Comparison of ENCODE assay signal across 15 cellular contexts in the genomic region with DNA sequence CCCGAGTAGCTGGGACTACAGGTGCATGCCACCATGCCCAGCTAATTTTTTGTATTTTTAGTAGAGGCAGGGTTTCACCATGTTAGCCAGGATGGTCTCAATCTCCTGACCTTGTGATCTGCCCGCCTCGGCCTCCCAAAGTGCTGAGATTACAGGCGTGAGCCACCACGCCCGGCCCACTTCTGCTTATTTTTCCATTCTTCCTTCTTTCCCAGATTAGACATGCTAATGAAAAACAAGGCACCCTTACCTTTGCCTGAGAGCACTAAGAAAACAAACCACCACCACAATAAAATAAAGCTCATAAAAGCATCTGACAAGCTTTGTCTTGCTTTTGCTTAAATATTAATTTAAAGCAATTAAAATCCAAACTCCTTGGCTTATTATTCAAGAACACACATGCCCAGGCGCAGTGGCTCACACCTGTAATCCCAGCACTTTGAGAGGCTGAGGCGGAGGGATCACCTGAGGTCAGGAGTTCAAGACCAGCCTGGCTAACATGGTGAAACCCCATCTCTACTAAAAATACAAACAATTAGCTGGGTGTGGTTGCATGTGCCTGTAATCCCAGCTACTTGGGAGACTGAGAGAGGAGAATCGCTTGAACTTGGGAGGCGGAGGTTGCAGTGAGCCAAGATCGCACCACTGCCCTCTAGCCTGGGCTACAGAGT. TPM values are rescaled to one million over a fixed set of nuclear protein-coding genes. Genes with fewer than 3 reads are reported as not detected.
DNase-seq lines count a peak whose midpoint lies in the region; ATAC-seq and TF ChIP-seq lines count a peak whose summit lies in the region.
"Not testable (repeated sequence)": the region's sequence is repeated elsewhere in the genome, so short reads cannot be mapped to it uniquely, and the experiment has no call there.
"Had no signal": no experiment of that assay in that cellular context is flagged by ENCODE, and none has a peak within 500 bp of the region (broad histone marks: within the 10 kb centered on the region; RNA-seq: fewer than 3 reads in every experiment).

No MANE protein-coding gene starts in this region.

- not testable (repeated sequence) for H3K27me3 ChIP-seq in PC-9 (ENCODE audit: insufficient read depth, low read depth); endodermal cell (ENCODE audit: control insufficient read depth, insufficient read depth, low read length, poor library complexity, severe bottlenecking); parathyroid adenoma (ENCODE audit: control insufficient read depth, insufficient read depth, low read length)

- WGBS in endodermal cell (ENCODE audit: insufficient coverage in 1 of 2, insufficient read length in 1 of 2), 2 experiments = 93 to 94% methylated on average over 3 to 11 of the region's 11 CpGs

- H3K4me1 Mint-ChIP-seq in CD14-positive monocyte = peaks cover 30% of the 10 kb centered on the region
- H3K4me1 Mint-ChIP-seq in activated B cell treated with CpG ODN at 0.5 μM for 24 hours = peaks cover 33% of the 10 kb centered on the region
- peaks cover 43% of the 10 kb centered on the region for H3K4me1 Mint-ChIP-seq in endodermal cell
- H3K4me1 Mint-ChIP-seq in memory B cell = peaks cover 24% of the 10 kb centered on the region
- H3K4me1 Mint-ChIP-seq in stimulated activated memory B cell treated with anti-CD40 and anti-IgM and Interleukin-4, amounts not matched to agents 10 μg/mL and 1 μg/mL and 100 μg/mL, for 72 hours = peaks cover 36% of the 10 kb centered on the region

- not testable (repeated sequence) for BruUV-seq in PC-9 (replicated peaks; lab: Mats Ljungman, UMichigan)

- H3K9ac ChIP-seq in endodermal cell (ENCODE audit: extremely low read depth, low read length, poor library complexity, severe bottlenecking); parathyroid adenoma: not testable (repeated sequence)

- H3K36me3 ChIP-seq in PC-9 (ENCODE audit: low read depth) (peaks cover 44% of the 10 kb centered on the region), endodermal cell (ENCODE audit: control insufficient read depth, insufficient read depth, low read length) (peaks cover 21% of the 10 kb centered on the region)
- H3K36me3 ChIP-seq in parathyroid adenoma (ENCODE audit: control insufficient read depth, insufficient read depth, low read length) = not testable (repeated sequence)

- peaks cover 94% of the 10 kb centered on the region for H3K4me1 ChIP-seq in PC-9 (replicated peaks; ENCODE audit: insufficient read depth)
- H3K4me1 ChIP-seq in endodermal cell (ENCODE audit: control insufficient read depth, insufficient read depth, low read length) = peaks cover 11% of the 10 kb centered on the region
- peaks cover 21% of the 10 kb centered on the region for H3K4me1 ChIP-seq in parathyroid adenoma

- DNase-seq in CD14-positive monocyte (ENCODE audit: low spot score); activated B cell treated with CpG ODN at 0.5 μM for 24 hours; endodermal cell; memory B cell (ENCODE audit: low spot score in 2 of 2): not testable (repeated sequence)
- DNase-seq in LoVo (ENCODE audit: low spot score) = peak; percentile 22
- peak in 1 of 2 experiments; percentile 31 for DNase-seq in PC-9

- H3K4me3 Mint-ChIP-seq in CD14-positive monocyte (peak overlapping the region in 1 of 2 donors; percentile 65), activated B cell treated with CpG ODN at 0.5 μM for 24 hours (peak overlapping the region; percentile 61), memory B cell (peak overlapping the region; percentile 6)
- H3K4me3 Mint-ChIP-seq in endodermal cell = not testable (repeated sequence)
- peak overlapping the region; percentile 27 for H3K4me3 Mint-ChIP-seq in stimulated activated memory B cell treated with anti-CD40 and anti-IgM and Interleukin-4, amounts not matched to agents 10 μg/mL and 1 μg/mL and 100 μg/mL, for 72 hours

- ATAC-seq in activated B cell treated with CpG ODN at 0.5 μM for 24 hours (ENCODE audit: low read depth); memory B cell (ENCODE audit: low read depth); stimulated activated memory B cell treated with anti-CD40 and anti-IgM and Interleukin-4, amounts not matched to agents 10 μg/mL and 1 μg/mL and 100 μg/mL, for 72 hours: not testable (repeated sequence)

- H4K20me1 ChIP-seq in PC-9 (ENCODE audit: insufficient read depth) = not testable (repeated sequence)

- POLR2A ChIA-PET in PC-9 (lab: Charles Lee; ENCODE audit: unreplicated experiment) = not testable (repeated sequence)
- POLR2A ChIA-PET in activated B cell treated with CpG ODN at 0.5 μM for 24 hours (lab: Charles Lee) = interaction anchor here (0.6 to 1.0 kb wide), 2 partner anchors 11 to 12 kb away, joined by 4 to 5 read pairs; partner anchors contain the start of gene ABCC5

- H3K9me2 ChIP-seq in PC-9 (ENCODE audit: insufficient read depth) = not testable (repeated sequence)

- H3K9me3 ChIP-seq in PC-9 (ENCODE audit: insufficient read depth, low read depth); endodermal cell (ENCODE audit: control insufficient read depth, low read length); parathyroid adenoma (ENCODE audit: control insufficient read depth, low read length): not testable (repeated sequence)

- peak overlapping the region; percentile 71 for H3K4me2 ChIP-seq in PC-9
- H3K4me2 ChIP-seq in parathyroid adenoma (ENCODE audit: low read length) = not testable (repeated sequence)

- H3K4me3 ChIP-seq in PC-9; endodermal cell (ENCODE audit: low read length); parathyroid adenoma (ENCODE audit: low read depth, low read length): not testable (repeated sequence)

- CTCF ChIA-PET in PC-9 (lab: Charles Lee) = interaction anchor here (0.6 to 1.5 kb wide), 3 partner anchors 11 to 1849 kb away, joined by 3 to 6 read pairs (median 4); partner anchors contain the start of gene ABCC5
- CTCF ChIA-PET in activated B cell treated with CpG ODN at 0.5 μM for 24 hours (lab: Charles Lee) = interaction anchor here (1.6 kb wide), 1 partner anchor 11 kb away, joined by 5 read pairs; the partner anchor contains the start of gene ABCC5

- H3K9me3 Mint-ChIP-seq in CD14-positive monocyte; activated B cell treated with CpG ODN at 0.5 μM for 24 hours; endodermal cell; memory B cell; stimulated activated memory B cell treated with anti-CD40 and anti-IgM and Interleukin-4, amounts not matched to agents 10 μg/mL and 1 μg/mL and 100 μg/mL, for 72 hours: not testable (repeated sequence)

- H3K27ac ChIP-seq in PC-9 (peak overlapping the region; percentile 97), parathyroid adenoma (peak overlapping the region; percentile 72)
- not testable (repeated sequence) for H3K27ac ChIP-seq in endodermal cell (ENCODE audit: low read depth, low read length)

- H3K79me2 ChIP-seq in PC-9 (ENCODE audit: low read depth) = peaks cover 72% of the 10 kb centered on the region
- not testable (repeated sequence) for H3K79me2 ChIP-seq in parathyroid adenoma

- H3F3A ChIP-seq in PC-9 (ENCODE audit: insufficient read depth, low read depth) = peaks cover 91% of the 10 kb centered on the region

- not testable (repeated sequence) for H2AFZ ChIP-seq in PC-9, parathyroid adenoma

- intact Hi-C loops in CD14-positive monocyte (cut with micrococcal nuclease) = not testable (repeated sequence)
- intact Hi-C loops in PC-9 (cut with micrococcal nuclease; ENCODE audit: unreplicated experiment) = loop anchor here (2.0 kb wide), 2 partner anchors 48 to 128 kb away; partner anchors contain the start of gene EIF2B5
- intact Hi-C loops in activated B cell treated with CpG ODN at 0.5 μM for 24 hours (cut with micrococcal nuclease) = loop anchor here (2.0 kb wide), 1 partner anchor 128 kb away; the partner anchor contains the start of gene EIF2B5

- H3K36me3 Mint-ChIP-seq in CD14-positive monocyte (peaks cover 37 to 38% of the 10 kb centered on the region in 2 donors), endodermal cell (ENCODE audit: low read depth) (peaks cover 23% of the 10 kb centered on the region)
- not testable (repeated sequence) for H3K36me3 Mint-ChIP-seq in activated B cell treated with CpG ODN at 0.5 μM for 24 hours (ENCODE audit: low read depth); memory B cell
- peaks cover 31% of the 10 kb centered on the region for H3K36me3 Mint-ChIP-seq in stimulated activated memory B cell treated with anti-CD40 and anti-IgM and Interleukin-4, amounts not matched to agents 10 μg/mL and 1 μg/mL and 100 μg/mL, for 72 hours

- peak overlapping the region in 4 of 7 donors; percentile 42 to 79 (median 49) for H3K27ac Mint-ChIP-seq in CD14-positive monocyte
- H3K27ac Mint-ChIP-seq in activated B cell treated with CpG ODN at 0.5 μM for 24 hours, memory B cell: not testable (repeated sequence)
- peak overlapping the region; percentile 46 for H3K27ac Mint-ChIP-seq in endodermal cell
- H3K27ac Mint-ChIP-seq in stimulated activated memory B cell treated with anti-CD40 and anti-IgM and Interleukin-4, amounts not matched to agents 10 μg/mL and 1 μg/mL and 100 μg/mL, for 72 hours = peak overlapping the region; percentile 86

- H3K27me3 Mint-ChIP-seq in CD14-positive monocyte (ENCODE audit: low read depth in 3 of 3); activated B cell treated with CpG ODN at 0.5 μM for 24 hours; endodermal cell (ENCODE audit: insufficient read depth); memory B cell; stimulated activated memory B cell treated with anti-CD40 and anti-IgM and Interleukin-4, amounts not matched to agents 10 μg/mL and 1 μg/mL and 100 μg/mL, for 72 hours: not testable (repeated sequence)

- TF ChIP-seq CTCF in CD14-positive monocyte (IDR thresholded peaks at IDR 0.05); PC-9 (conservative IDR thresholded peaks at IDR 0.05); activated B cell treated with CpG ODN at 0.5 μM for 24 hours (IDR thresholded peaks at IDR 0.05); endodermal cell (conservative IDR thresholded peaks at IDR 0.05); parathyroid adenoma (IDR thresholded peaks at IDR 0.05): not testable (repeated sequence)

RNA-seq across cellular contexts. Expression of gene ABCC5, which starts 10.4 kb away (rescaled TPM):
- polyA plus RNA-seq in CD14-positive monocyte = 1 to 10 TPM; 6.2 to 7.7 TPM
- 133 and 151 TPM in 2 replicates for total RNA-seq in PC-9 (2021)
- total RNA-seq in activated B cell treated with CpG ODN at 0.5 μM for 24 hours = 10.6 and 11.1 TPM in 2 replicates
- total RNA-seq in endodermal cell = 10 to 100 TPM; 32.8 to 35.7 TPM
- 32.4 TPM for polyA plus RNA-seq in endodermal cell (2013, experiment 1 of 2)
- polyA plus RNA-seq in endodermal cell (2013, experiment 2 of 2) = 28.1 TPM

RNA-seq across cellular contexts. Expression of gene HTR3D, which starts 24.3 kb away (rescaled TPM):
- not detected for polyA plus RNA-seq in CD14-positive monocyte
- total RNA-seq in PC-9 (2021) (not detected in 2 replicates), activated B cell treated with CpG ODN at 0.5 μM for 24 hours (not detected in 2 replicates), endodermal cell (not detected)
- polyA plus RNA-seq in endodermal cell (2013, experiment 1 of 2) = not detected
- polyA plus RNA-seq in endodermal cell (2013, experiment 2 of 2) = not detected
- total RNA-seq: Caco-2; CD4-positive, alpha-beta memory T cell; H7; HFFc6; Right ventricle myocardium superior; SK-MEL-5 had no signal
- polyA plus RNA-seq: A549; CD4-positive, alpha-beta memory T cell had no signal

RNA-seq across cellular contexts. Expression of gene HTR3C, which starts 45.6 kb away (rescaled TPM):
- polyA plus RNA-seq in CD14-positive monocyte = not detected
- total RNA-seq in PC-9 (2021) (not detected in 2 replicates), activated B cell treated with CpG ODN at 0.5 μM for 24 hours (not detected in 2 replicates), endodermal cell (not detected)
- polyA plus RNA-seq in endodermal cell (2013, experiment 1 of 2) = not detected
- not detected for polyA plus RNA-seq in endodermal cell (2013, experiment 2 of 2)
- total RNA-seq: Caco-2; CD4-positive, alpha-beta memory T cell; H7; HFFc6; Right ventricle myocardium superior; SK-MEL-5 had no signal
- polyA plus RNA-seq: A549; CD4-positive, alpha-beta memory T cell had no signal
